ENCODE assay signal across 1 cellular context in genomic region chr2:105397025-105397722, GRCh38.
TF ChIP-seq lines count a peak whose summit lies in the region.

No MANE protein-coding gene starts in this region.

TF ChIP-seq in WTC11, 78 proteins besides CTCF, POLR2A, EP300 and RAD21 (continued from another document):
- TF ChIP-seq, protein P1, sequence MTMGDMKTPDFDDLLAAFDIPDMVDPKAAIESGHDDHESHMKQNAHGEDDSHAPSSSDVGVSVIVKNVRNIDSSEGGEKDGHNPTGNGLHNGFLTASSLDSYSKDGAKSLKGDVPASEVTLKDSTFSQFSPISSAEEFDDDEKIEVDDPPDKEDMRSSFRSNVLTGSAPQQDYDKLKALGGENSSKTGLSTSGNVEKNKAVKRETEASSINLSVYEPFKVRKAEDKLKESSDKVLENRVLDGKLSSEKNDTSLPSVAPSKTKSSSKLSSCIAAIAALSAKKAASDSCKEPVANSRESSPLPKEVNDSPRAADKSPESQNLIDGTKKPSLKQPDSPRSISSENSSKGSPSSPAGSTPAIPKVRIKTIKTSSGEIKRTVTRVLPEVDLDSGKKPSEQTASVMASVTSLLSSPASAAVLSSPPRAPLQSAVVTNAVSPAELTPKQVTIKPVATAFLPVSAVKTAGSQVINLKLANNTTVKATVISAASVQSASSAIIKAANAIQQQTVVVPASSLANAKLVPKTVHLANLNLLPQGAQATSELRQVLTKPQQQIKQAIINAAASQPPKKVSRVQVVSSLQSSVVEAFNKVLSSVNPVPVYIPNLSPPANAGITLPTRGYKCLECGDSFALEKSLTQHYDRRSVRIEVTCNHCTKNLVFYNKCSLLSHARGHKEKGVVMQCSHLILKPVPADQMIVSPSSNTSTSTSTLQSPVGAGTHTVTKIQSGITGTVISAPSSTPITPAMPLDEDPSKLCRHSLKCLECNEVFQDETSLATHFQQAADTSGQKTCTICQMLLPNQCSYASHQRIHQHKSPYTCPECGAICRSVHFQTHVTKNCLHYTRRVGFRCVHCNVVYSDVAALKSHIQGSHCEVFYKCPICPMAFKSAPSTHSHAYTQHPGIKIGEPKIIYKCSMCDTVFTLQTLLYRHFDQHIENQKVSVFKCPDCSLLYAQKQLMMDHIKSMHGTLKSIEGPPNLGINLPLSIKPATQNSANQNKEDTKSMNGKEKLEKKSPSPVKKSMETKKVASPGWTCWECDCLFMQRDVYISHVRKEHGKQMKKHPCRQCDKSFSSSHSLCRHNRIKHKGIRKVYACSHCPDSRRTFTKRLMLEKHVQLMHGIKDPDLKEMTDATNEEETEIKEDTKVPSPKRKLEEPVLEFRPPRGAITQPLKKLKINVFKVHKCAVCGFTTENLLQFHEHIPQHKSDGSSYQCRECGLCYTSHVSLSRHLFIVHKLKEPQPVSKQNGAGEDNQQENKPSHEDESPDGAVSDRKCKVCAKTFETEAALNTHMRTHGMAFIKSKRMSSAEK (CRISPR knock-in tag; IDR thresholded peaks at IDR 0.05; ENCODE audit: borderline replicate concordance), result no peak
- TF ChIP-seq NFE2L1 (CRISPR knock-in tag; IDR thresholded peaks at IDR 0.05) (no peak), RELA (CRISPR knock-in tag; IDR thresholded peaks at IDR 0.05; ENCODE audit: borderline replicate concordance) (no peak), ZNF281 (CRISPR knock-in tag; IDR thresholded peaks at IDR 0.05) (no peak), GABPB1 (CRISPR knock-in tag; IDR thresholded peaks at IDR 0.05) (no peak), ZNF671 (CRISPR knock-in tag; IDR thresholded peaks at IDR 0.05) (no peak), TEAD1 (CRISPR knock-in tag; IDR thresholded peaks at IDR 0.05) (no peak), ESRRA (CRISPR knock-in tag; IDR thresholded peaks at IDR 0.05; ENCODE audit: borderline replicate concordance) (no peak), USF2 (CRISPR knock-in tag; IDR thresholded peaks at IDR 0.05) (no peak), MYBL2 (CRISPR knock-in tag; IDR thresholded peaks at IDR 0.05) (no peak), ATF3 (CRISPR knock-in tag; conservative IDR thresholded peaks at IDR 0.05) (no peak)
- TF ChIP-seq, protein P2, sequence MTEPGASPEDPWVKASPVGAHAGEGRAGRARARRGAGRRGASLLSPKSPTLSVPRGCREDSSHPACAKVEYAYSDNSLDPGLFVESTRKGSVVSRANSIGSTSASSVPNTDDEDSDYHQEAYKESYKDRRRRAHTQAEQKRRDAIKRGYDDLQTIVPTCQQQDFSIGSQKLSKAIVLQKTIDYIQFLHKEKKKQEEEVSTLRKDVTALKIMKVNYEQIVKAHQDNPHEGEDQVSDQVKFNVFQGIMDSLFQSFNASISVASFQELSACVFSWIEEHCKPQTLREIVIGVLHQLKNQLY (CRISPR knock-in tag; IDR thresholded peaks at IDR 0.05), result no peak
- TF ChIP-seq, protein P3, sequence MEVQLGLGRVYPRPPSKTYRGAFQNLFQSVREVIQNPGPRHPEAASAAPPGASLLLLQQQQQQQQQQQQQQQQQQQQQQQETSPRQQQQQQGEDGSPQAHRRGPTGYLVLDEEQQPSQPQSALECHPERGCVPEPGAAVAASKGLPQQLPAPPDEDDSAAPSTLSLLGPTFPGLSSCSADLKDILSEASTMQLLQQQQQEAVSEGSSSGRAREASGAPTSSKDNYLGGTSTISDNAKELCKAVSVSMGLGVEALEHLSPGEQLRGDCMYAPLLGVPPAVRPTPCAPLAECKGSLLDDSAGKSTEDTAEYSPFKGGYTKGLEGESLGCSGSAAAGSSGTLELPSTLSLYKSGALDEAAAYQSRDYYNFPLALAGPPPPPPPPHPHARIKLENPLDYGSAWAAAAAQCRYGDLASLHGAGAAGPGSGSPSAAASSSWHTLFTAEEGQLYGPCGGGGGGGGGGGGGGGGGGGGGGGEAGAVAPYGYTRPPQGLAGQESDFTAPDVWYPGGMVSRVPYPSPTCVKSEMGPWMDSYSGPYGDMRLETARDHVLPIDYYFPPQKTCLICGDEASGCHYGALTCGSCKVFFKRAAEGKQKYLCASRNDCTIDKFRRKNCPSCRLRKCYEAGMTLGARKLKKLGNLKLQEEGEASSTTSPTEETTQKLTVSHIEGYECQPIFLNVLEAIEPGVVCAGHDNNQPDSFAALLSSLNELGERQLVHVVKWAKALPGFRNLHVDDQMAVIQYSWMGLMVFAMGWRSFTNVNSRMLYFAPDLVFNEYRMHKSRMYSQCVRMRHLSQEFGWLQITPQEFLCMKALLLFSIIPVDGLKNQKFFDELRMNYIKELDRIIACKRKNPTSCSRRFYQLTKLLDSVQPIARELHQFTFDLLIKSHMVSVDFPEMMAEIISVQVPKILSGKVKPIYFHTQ (CRISPR knock-in tag; IDR thresholded peaks at IDR 0.05), result no peak
